In genomic region chr10:73774637-73775036, GRCh38 we compare ENCODE assay signal across 8 cellular contexts. TPM values are rescaled to one million over a fixed set of nuclear protein-coding genes. Genes with fewer than 3 reads are reported as not detected.
DNase-seq lines count a peak whose midpoint lies in the region; ATAC-seq and TF ChIP-seq lines count a peak whose summit lies in the region.

No MANE protein-coding gene starts in this region.

- H3K27me3 Mint-ChIP-seq in activated CD8-positive, alpha-beta memory T cell treated with anti-CD3 and anti-CD28 coated beads, Interleukin-2, amount 10 ng/mL, durations not matched to agents 7 days and 5 days = no peaks in the 10 kb centered on the region
- H3K27me3 Mint-ChIP-seq in stimulated activated naive B cell treated with anti-CD40 and anti-IgM and Interleukin-4, amounts not matched to agents 10 μg/mL and 1 μg/mL and 100 μg/mL, for 72 hours = no peaks in the 10 kb centered on the region

- DNase-seq in activated CD8-positive, alpha-beta memory T cell treated with anti-CD3 and anti-CD28 coated beads, Interleukin-2, amount 10 ng/mL, durations not matched to agents 7 days and 5 days = peak; percentile 61
- no peak for DNase-seq in activated CD8-positive, alpha-beta memory T cell treated with anti-CD3 and anti-CD28 coated beads, Interleukin-2, amount 50 U/mL, for 48 hours
- DNase-seq in RWPE1 (ENCODE audit: low spot score) (peak; percentile 53), esophagus muscularis mucosa (ENCODE audit: extremely low spot score) (no peak), AG20443 (ENCODE audit: low spot score) (no peak), occipital lobe (lab: John Stamatoyannopoulos, UW) (no peak), retina (no peak)
- DNase-seq in stimulated activated naive B cell treated with anti-CD40 and anti-IgM and Interleukin-4, amounts not matched to agents 10 μg/mL and 1 μg/mL and 100 μg/mL, for 72 hours = no peak

- H3K9me3 ChIP-seq in esophagus muscularis mucosa = no peaks in the 10 kb centered on the region

- peak overlapping the region; percentile 94 for H3K4me3 Mint-ChIP-seq in activated CD8-positive, alpha-beta memory T cell treated with anti-CD3 and anti-CD28 coated beads, Interleukin-2, amount 10 ng/mL, durations not matched to agents 7 days and 5 days
- peak overlapping the region; percentile 64 to 95 for H3K4me3 Mint-ChIP-seq in stimulated activated naive B cell treated with anti-CD40 and anti-IgM and Interleukin-4, amounts not matched to agents 10 μg/mL and 1 μg/mL and 100 μg/mL, for 72 hours

- H3K36me3 ChIP-seq in esophagus muscularis mucosa = peaks cover 20 to 63% (median 54%) of the 10 kb centered on the region in 4 donors

- no peak for TF ChIP-seq EP300 in esophagus muscularis mucosa (IDR thresholded peaks at IDR 0.05)

- peaks cover 39% of the 10 kb centered on the region for H3K4me1 Mint-ChIP-seq in activated CD8-positive, alpha-beta memory T cell treated with anti-CD3 and anti-CD28 coated beads, Interleukin-2, amount 10 ng/mL, durations not matched to agents 7 days and 5 days
- H3K4me1 Mint-ChIP-seq in stimulated activated naive B cell treated with anti-CD40 and anti-IgM and Interleukin-4, amounts not matched to agents 10 μg/mL and 1 μg/mL and 100 μg/mL, for 72 hours = peaks cover 20 to 41% of the 10 kb centered on the region in 2 donors

- no peaks in the 10 kb centered on the region for H3K9me3 Mint-ChIP-seq in activated CD8-positive, alpha-beta memory T cell treated with anti-CD3 and anti-CD28 coated beads, Interleukin-2, amount 10 ng/mL, durations not matched to agents 7 days and 5 days (ENCODE audit: low read depth)
- H3K9me3 Mint-ChIP-seq in stimulated activated naive B cell treated with anti-CD40 and anti-IgM and Interleukin-4, amounts not matched to agents 10 μg/mL and 1 μg/mL and 100 μg/mL, for 72 hours = no peaks in the 10 kb centered on the region

- peaks cover 29 to 39% (median 35%) of the 10 kb centered on the region in 4 donors for H3K4me1 ChIP-seq in esophagus muscularis mucosa

- POLR2A ChIA-PET in RWPE1 (lab: Yijun Ruan, JAX; ENCODE audit: low non-redundant PET) = no interaction called here

- ATAC-seq in activated CD8-positive, alpha-beta memory T cell treated with anti-CD3 and anti-CD28 coated beads, Interleukin-2, amount 10 ng/mL, durations not matched to agents 7 days and 5 days = no peak
- ATAC-seq in stimulated activated naive B cell treated with anti-CD40 and anti-IgM and Interleukin-4, amounts not matched to agents 10 μg/mL and 1 μg/mL and 100 μg/mL, for 72 hours (replicated peaks) = no peak

- H3K27ac Mint-ChIP-seq in activated CD8-positive, alpha-beta memory T cell treated with anti-CD3 and anti-CD28 coated beads, Interleukin-2, amount 10 ng/mL, durations not matched to agents 7 days and 5 days = peak overlapping the region; percentile 50
- no peak overlapping the region for H3K27ac Mint-ChIP-seq in stimulated activated naive B cell treated with anti-CD40 and anti-IgM and Interleukin-4, amounts not matched to agents 10 μg/mL and 1 μg/mL and 100 μg/mL, for 72 hours

- peaks cover 62% of the 10 kb centered on the region for H3K36me3 Mint-ChIP-seq in activated CD8-positive, alpha-beta memory T cell treated with anti-CD3 and anti-CD28 coated beads, Interleukin-2, amount 10 ng/mL, durations not matched to agents 7 days and 5 days
- H3K36me3 Mint-ChIP-seq in stimulated activated naive B cell treated with anti-CD40 and anti-IgM and Interleukin-4, amounts not matched to agents 10 μg/mL and 1 μg/mL and 100 μg/mL, for 72 hours = peaks cover 34 to 55% of the 10 kb centered on the region in 2 donors

- TF ChIP-seq CTCF in RWPE1 (conservative IDR thresholded peaks at IDR 0.05; ENCODE audit: low read depth) (no peak; the same call in 1 of the 2 replicates), esophagus muscularis mucosa (IDR thresholded peaks at IDR 0.05) (no peak)

- intact Hi-C loops in esophagus muscularis mucosa (cut with DNase I) = no loop called here

- WGBS in esophagus muscularis mucosa = 48% methylated on average over 5 of the region's 5 CpGs

- H3K4me3 ChIP-seq in esophagus muscularis mucosa = peak overlapping the region; percentile 71 to 95 (median 82)

- H3K27me3 ChIP-seq in esophagus muscularis mucosa = no peaks in the 10 kb centered on the region

- CTCF ChIA-PET in activated CD8-positive, alpha-beta memory T cell treated with anti-CD3 and anti-CD28 coated beads, Interleukin-2, amount 10 ng/mL, durations not matched to agents 7 days and 5 days (lab: Charles Lee) = interaction anchor here (1.2 to 5.1 kb wide), 4 partner anchors 8 to 105 kb away, joined by 4 to 39 read pairs (median 8); partner anchors contain the start of genes CHCHD1 and ZSWIM8
- CTCF ChIA-PET in RWPE1 (lab: Yijun Ruan, JAX) = interaction anchor here (0.9 to 1.3 kb wide), 3 partner anchors 12 to 334 kb away, joined by 3 to 5 read pairs (median 4); no protein-coding TSS in a partner anchor

- H3K27ac ChIP-seq in RWPE1 = peak overlapping the region; percentile 54
- peak overlapping the region in 2 of 4 donors; percentile 95 to 98 for H3K27ac ChIP-seq in esophagus muscularis mucosa (replicated peaks in 1 of 4)

- TF ChIP-seq POLR2A in esophagus muscularis mucosa (IDR thresholded peaks at IDR 0.05; ENCODE audit: low read depth) = no peak

RNA-seq across cellular contexts. Expression of gene CHCHD1, which starts 7.2 kb away (rescaled TPM):
- total RNA-seq in activated CD8-positive, alpha-beta memory T cell treated with anti-CD3 and anti-CD28 coated beads, Interleukin-2, amount 10 ng/mL, durations not matched to agents 7 days and 5 days = 10 to 100 TPM; 29.0 to 36.2 TPM
- total RNA-seq in esophagus muscularis mucosa (10 to 100 TPM; 14.9 to 32.0 (median 25.6) TPM), occipital lobe (14.5 TPM)

RNA-seq across cellular contexts. Expression of gene ZSWIM8, which starts 10.8 kb away (rescaled TPM):
- total RNA-seq in activated CD8-positive, alpha-beta memory T cell treated with anti-CD3 and anti-CD28 coated beads, Interleukin-2, amount 10 ng/mL, durations not matched to agents 7 days and 5 days = 10 to 100 TPM; 73.6 to 83.7 TPM
- 100 to 1,000 TPM in 3 of 4 donors, 10 to 100 TPM in 1; 66.4 to 123 (median 107) TPM for total RNA-seq in esophagus muscularis mucosa
- 30.7 TPM for total RNA-seq in occipital lobe

RNA-seq across cellular contexts. Expression of gene SEC24C, which starts 30.5 kb away (rescaled TPM):
- 10 to 100 TPM; 84.5 to 98.0 TPM for total RNA-seq in activated CD8-positive, alpha-beta memory T cell treated with anti-CD3 and anti-CD28 coated beads, Interleukin-2, amount 10 ng/mL, durations not matched to agents 7 days and 5 days
- total RNA-seq in esophagus muscularis mucosa (10 to 100 TPM; 42.4 to 61.3 (median 53.5) TPM), occipital lobe (44.0 TPM)

RNA-seq across cellular contexts. Expression of gene NDST2, which starts 36.8 kb away (rescaled TPM):
- 10 to 100 TPM; 49.4 to 64.5 TPM for total RNA-seq in activated CD8-positive, alpha-beta memory T cell treated with anti-CD3 and anti-CD28 coated beads, Interleukin-2, amount 10 ng/mL, durations not matched to agents 7 days and 5 days
- 10 to 100 TPM; 26.8 to 38.3 (median 31.1) TPM for total RNA-seq in esophagus muscularis mucosa
- total RNA-seq in occipital lobe = 8.1 TPM

Comparison
In these comparisons a context has a peak if more than half of its experiments do, and no peak if none do; other contexts are left out.
1. DNase-seq: peak in activated CD8-positive, alpha-beta memory T cell treated with anti-CD3 and anti-CD28 coated beads, Interleukin-2, amount 10 ng/mL, durations not matched to agents 7 days and 5 days (single experiment) and RWPE1 (single experiment); none in activated CD8-positive, alpha-beta memory T cell treated with anti-CD3 and anti-CD28 coated beads, Interleukin-2, amount 50 U/mL, for 48 hours (single experiment), esophagus muscularis mucosa (single experiment), stimulated activated naive B cell treated with anti-CD40 and anti-IgM and Interleukin-4, amounts not matched to agents 10 μg/mL and 1 μg/mL and 100 μg/mL, for 72 hours (single experiment), AG20443 (single experiment), occipital lobe (single experiment) and retina (single experiment).